In genomic region chr1:152995838-152996237, GRCh38 we compare ENCODE assay signal across 21 cellular contexts. TPM values are rescaled to one million over a fixed set of nuclear protein-coding genes. Genes with fewer than 3 reads are reported as not detected.
A peak's percentile ranks its signal among the peaks of the same experiment; 100 is the strongest.
DNase-seq lines count a peak whose midpoint lies in the region; ATAC-seq, FAIRE-seq and TF ChIP-seq lines count a peak whose summit lies in the region.
"Had no signal": no experiment of that assay in that cellular context is flagged by ENCODE, and none has a peak within 500 bp of the region (broad histone marks: within the 10 kb centered on the region; RNA-seq: fewer than 3 reads in every experiment).

No MANE protein-coding gene starts in this region.

- H3K4me3 ChIP-seq in A549 (no peak overlapping the region), osteoblast (ENCODE audit: insufficient read depth, low read length) (no peak overlapping the region)
- H3K4me3 ChIP-seq: HAP-1 had no signal

- ATAC-seq in A549 = no peak

- no peak for TF ChIP-seq EP300 in A549 (IDR thresholded peaks at IDR 0.05)

- H3K27ac ChIP-seq in A549 (no peak overlapping the region), osteoblast (ENCODE audit: low read depth, low read length) (no peak overlapping the region)

- H3K4me2 ChIP-seq in A549 = no peak overlapping the region
- no peak overlapping the region for H3K4me2 ChIP-seq in osteoblast (ENCODE audit: insufficient read depth, low read length)

- H3K79me2 ChIP-seq in osteoblast (ENCODE audit: insufficient read depth, low read length) = no peaks in the 10 kb centered on the region

- no peak overlapping the region for H2AFZ ChIP-seq in osteoblast (ENCODE audit: low read length)

- no peak for TF ChIP-seq CTCF in A549 (IDR thresholded peaks at IDR 0.05)
- TF ChIP-seq CTCF in osteoblast (IDR thresholded peaks at IDR 0.05; ENCODE audit: extremely low read depth, low read depth, low read length) = no peak

- no peak for DNase-seq in A549 (ENCODE audit: low read depth in 1 of 2, low spot score in 1 of 2)
- peak; percentile 44 for DNase-seq in osteoblast (ENCODE audit: insufficient read length, low spot score, missing footprints)
- no peak for DNase-seq in SIG-M5 (lab: John Stamatoyannopoulos, UW)
- DNase-seq in NCI-H69 (lab: John Stamatoyannopoulos, UW) = no peak
- DNase-seq: 8988T; Calu3; CD4-positive, alpha-beta memory T cell; COR-L47; DMS53; GF-D8; GOT3; HFFc6 had no signal

- no peaks in the 10 kb centered on the region for H3K27me3 ChIP-seq in osteoblast (ENCODE audit: insufficient read depth, low read length)

- TF ChIP-seq POLR2A in A549 (IDR thresholded peaks at IDR 0.05; ENCODE audit: low read length) = no peak

- FAIRE-seq in A549 (lab: Jason Lieb, UNC) (no peak), TTC549 (lab: Jason Lieb, UNC) (peak; percentile 50)
- FAIRE-seq: GM12891, GM18507, H54 had no signal

- WGBS in A549 (ENCODE audit: missing lambda C conversion rate) = 0% methylated on average over 1 of the region's 1 CpG

- H3K4me1 ChIP-seq in A549 (no peaks in the 10 kb centered on the region), osteoblast (ENCODE audit: insufficient read depth, low read length) (no peaks in the 10 kb centered on the region)
- H3K4me1 ChIP-seq: HAP-1 had no signal

- no peak for TF ChIP-seq RAD21 in A549 (conservative IDR thresholded peaks at IDR 0.05 in 1 of 2, IDR thresholded peaks at IDR 0.05 in 1 of 2)

- no peaks in the 10 kb centered on the region for H3K36me3 ChIP-seq in osteoblast (ENCODE audit: insufficient read depth, low read length)
- H3K36me3 ChIP-seq: HAP-1 had no signal

- no peaks in the 10 kb centered on the region for H4K20me1 ChIP-seq in osteoblast (ENCODE audit: insufficient read depth, low read length)

- H3K9me3 ChIP-seq in A549 (0 out of 3 replicates have a peak, but pooled peaks cover 2% of the 10 kb centered on the region), osteoblast (ENCODE audit: low read depth, low read length) (no peaks in the 10 kb centered on the region)
- H3K9me3 ChIP-seq: HAP-1 had no signal

- POLR2A ChIA-PET in A549 (lab: Yijun Ruan, JAX) = no interaction called here

- CTCF ChIA-PET in A549 (lab: Yijun Ruan, JAX) = no interaction called here

TF ChIP-seq in A549, 52 proteins besides CTCF, POLR2A, EP300 and RAD21:
- TF ChIP-seq MAFK (IDR thresholded peaks at IDR 0.05; ENCODE audit: partially characterized antibody) (peak; percentile 69), HEYL (CRISPR knock-in tag; IDR thresholded peaks at IDR 0.05) (no peak)

RNA-seq across cellular contexts. Expression of gene SPRR3, which starts 5.7 kb away (rescaled TPM):
- polyA plus RNA-seq in A549 (2011; rRNA removed) (not detected in 2 replicates), A549 (2017; fragmentation: RNase III; extraction: RNeasy Plus Mini Kit Qiagen cat#74134 plus additional on column Dnase treatment) (not detected in 3 replicates)
- not detected in 2 replicates for polyA plus RNA-seq in A549 (2012; cell fraction: cytosol; rRNA removed)
- polyA plus RNA-seq in A549 (2012; cell fraction: nucleus; rRNA removed) = not detected in 2 replicates
- not detected in 2 replicates for polyA minus RNA-seq in A549 (2011; rRNA and poly(A)+ RNA removed)
- not detected in 2 replicates for total RNA-seq in osteoblast
- total RNA-seq: A673; CD4-positive, alpha-beta memory T cell; Daoy; G401; HFFc6 had no signal
- polyA plus RNA-seq: BJ; CD4-positive, alpha-beta memory T cell had no signal

RNA-seq across cellular contexts. Expression of gene SPRR1A, which starts 12.0 kb away (rescaled TPM):
- polyA plus RNA-seq in A549 (2011; rRNA removed) = not detected in 2 replicates
- not detected in 2 replicates for polyA plus RNA-seq in A549 (2012; cell fraction: cytosol; rRNA removed)
- polyA plus RNA-seq in A549 (2012; cell fraction: nucleus; rRNA removed) = not detected in 2 replicates
- not detected in 3 replicates for polyA plus RNA-seq in A549 (2017; fragmentation: RNase III; extraction: RNeasy Plus Mini Kit Qiagen cat#74134 plus additional on column Dnase treatment)
- polyA minus RNA-seq in A549 (2011; rRNA and poly(A)+ RNA removed) = not detected in 2 replicates
- not detected in 2 replicates for total RNA-seq in osteoblast
- total RNA-seq: A673; Calu3; CD4-positive, alpha-beta memory T cell; Daoy; G401; HFFc6 had no signal
- polyA plus RNA-seq: BJ; CD4-positive, alpha-beta memory T cell had no signal

RNA-seq across cellular contexts. Expression of gene SPRR4, which starts 25.4 kb away (rescaled TPM):
- polyA plus RNA-seq in A549 (2011; rRNA removed) (not detected in 2 replicates), A549 (2017; fragmentation: RNase III; extraction: RNeasy Plus Mini Kit Qiagen cat#74134 plus additional on column Dnase treatment) (not detected in 3 replicates)
- not detected in 2 replicates for polyA plus RNA-seq in A549 (2012; cell fraction: cytosol; rRNA removed)
- not detected in 2 replicates for polyA plus RNA-seq in A549 (2012; cell fraction: nucleus; rRNA removed)
- polyA minus RNA-seq in A549 (2011; rRNA and poly(A)+ RNA removed) = not detected in 2 replicates
- total RNA-seq in osteoblast = not detected in 2 replicates
- total RNA-seq: A673; Calu3; CD4-positive, alpha-beta memory T cell; Daoy; G401; HFFc6 had no signal
- polyA plus RNA-seq: BJ; CD4-positive, alpha-beta memory T cell had no signal

RNA-seq across cellular contexts. Expression of gene SPRR1B, which starts 35.2 kb away (rescaled TPM):
- not detected in 2 replicates for polyA plus RNA-seq in A549 (2011; rRNA removed)
- not detected in 2 replicates for polyA plus RNA-seq in A549 (2012; cell fraction: cytosol; rRNA removed)
- polyA plus RNA-seq in A549 (2012; cell fraction: nucleus; rRNA removed) = not detected in 2 replicates
- polyA plus RNA-seq in A549 (2017; fragmentation: RNase III; extraction: RNeasy Plus Mini Kit Qiagen cat#74134 plus additional on column Dnase treatment) = not detected in 3 replicates
- not detected in 2 replicates for polyA minus RNA-seq in A549 (2011; rRNA and poly(A)+ RNA removed)
- not detected in 2 replicates for total RNA-seq in osteoblast
- total RNA-seq: A673; Calu3; CD4-positive, alpha-beta memory T cell; Daoy; G401; HFFc6 had no signal
- polyA plus RNA-seq: BJ; CD4-positive, alpha-beta memory T cell had no signal

RNA-seq across cellular contexts. Expression of gene SPRR2D, which starts 45.1 kb away (rescaled TPM):
- polyA plus RNA-seq in A549 (2011; rRNA removed) (not detected in 2 replicates), A549 (2017; fragmentation: RNase III; extraction: RNeasy Plus Mini Kit Qiagen cat#74134 plus additional on column Dnase treatment) (not detected in 3 replicates)
- not detected in 2 replicates for polyA plus RNA-seq in A549 (2012; cell fraction: cytosol; rRNA removed)
- not detected in 2 replicates for polyA plus RNA-seq in A549 (2012; cell fraction: nucleus; rRNA removed)
- polyA minus RNA-seq in A549 (2011; rRNA and poly(A)+ RNA removed) = 0.45 TPM in 1 of 2 replicates, not detected in the other
- total RNA-seq in osteoblast = not detected in 2 replicates
- total RNA-seq: Calu3; CD4-positive, alpha-beta memory T cell; Daoy; G401; HFFc6 had no signal
- polyA plus RNA-seq: BJ; CD4-positive, alpha-beta memory T cell had no signal
